24 cellular contexts compared by ENCODE assay signal in the genomic region with DNA sequence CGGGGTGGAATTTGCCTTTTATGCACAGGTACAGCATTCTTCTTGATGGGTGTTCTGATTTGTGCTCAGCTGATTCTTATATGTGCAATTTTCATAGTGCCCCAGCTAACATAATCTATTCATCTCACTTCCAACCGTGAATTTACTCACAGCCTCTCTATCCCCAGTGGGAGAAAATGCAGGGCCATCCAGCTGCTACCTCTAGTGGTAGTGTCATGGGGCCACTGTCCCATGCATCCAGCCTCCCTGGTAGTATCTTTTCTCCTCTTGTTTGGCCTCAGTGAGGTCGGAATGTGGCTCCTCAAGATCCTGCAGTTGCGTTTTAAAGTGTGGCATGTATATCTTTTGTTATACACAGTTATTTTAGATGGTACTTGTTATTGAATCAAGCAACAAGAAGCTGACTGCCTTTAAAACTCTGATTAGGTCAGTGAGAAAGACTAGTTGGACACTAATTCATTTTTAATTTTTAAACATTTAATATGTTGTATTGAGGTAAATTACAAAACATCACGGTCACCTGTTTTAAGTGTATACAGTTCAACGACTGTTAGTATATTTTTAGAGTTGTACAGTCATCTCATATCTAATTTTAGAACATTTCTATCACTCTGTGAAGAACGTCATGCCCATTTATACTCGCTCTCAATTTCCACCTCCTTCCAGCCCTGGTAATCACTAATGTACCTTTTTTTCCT.
"Had no signal": no experiment of that assay in that cellular context is flagged by ENCODE, and none has a peak within 500 bp of the region (broad histone marks: within the 10 kb centered on the region; RNA-seq: fewer than 3 reads in every experiment).

No MANE protein-coding gene starts in this region.

- ATAC-seq: activated T-cell treated with anti-CD3 and anti-CD28 coated beads, Interleukin-2, amount 50 U/mL, for 4 hours; HepG2; PC-3 had no signal

- DNase-seq: activated CD4-positive, alpha-beta memory T cell treated with anti-CD3 and anti-CD28 coated beads for 36 hours; activated CD4-positive, alpha-beta T cell treated with anti-CD3 and anti-CD28 coated beads, Interleukin-2, amount 10 ng/mL, durations not matched to agents 7 days and 5 days; activated CD4-positive, CD25-positive, alpha-beta regulatory T cell; activated CD8-positive, alpha-beta memory T cell treated with anti-CD3 and anti-CD28 coated beads for 24 hours; activated effector memory CD4-positive, alpha-beta T cell treated with anti-CD3 and anti-CD28 coated beads, Interleukin-2, amount 50 U/mL, for 16 hours; activated naive CD4-positive, alpha-beta T cell treated with anti-CD3 and anti-CD28 coated beads for 36 hours; activated T-cell treated with anti-CD3 and anti-CD28 coated beads, Interleukin-2, amount 50 U/mL, for 4 hours; brain microvascular endothelial cell; Karpas-422; MM.1S; NCI-H1105; NCI-H1436 treated with DMSO at 0.1 percent for 48 hours; NCI-H187 treated with DMSO at 0.1 percent for 48 hours; NCI-H2081 treated with DMSO at 0.1 percent for 48 hours; NCI-H446; NCI-H524; PC-3; SIG-M5; T-helper 2 cell; T1000 had no signal

- H3K27me3 ChIP-seq: brain microvascular endothelial cell had no signal

- H3K27ac ChIP-seq: brain microvascular endothelial cell, VCaP had no signal

- FAIRE-seq: HepG2, RCC 7860, TTC549 had no signal
